ENCODE assay signal across 8 cellular contexts in the genomic region with DNA sequence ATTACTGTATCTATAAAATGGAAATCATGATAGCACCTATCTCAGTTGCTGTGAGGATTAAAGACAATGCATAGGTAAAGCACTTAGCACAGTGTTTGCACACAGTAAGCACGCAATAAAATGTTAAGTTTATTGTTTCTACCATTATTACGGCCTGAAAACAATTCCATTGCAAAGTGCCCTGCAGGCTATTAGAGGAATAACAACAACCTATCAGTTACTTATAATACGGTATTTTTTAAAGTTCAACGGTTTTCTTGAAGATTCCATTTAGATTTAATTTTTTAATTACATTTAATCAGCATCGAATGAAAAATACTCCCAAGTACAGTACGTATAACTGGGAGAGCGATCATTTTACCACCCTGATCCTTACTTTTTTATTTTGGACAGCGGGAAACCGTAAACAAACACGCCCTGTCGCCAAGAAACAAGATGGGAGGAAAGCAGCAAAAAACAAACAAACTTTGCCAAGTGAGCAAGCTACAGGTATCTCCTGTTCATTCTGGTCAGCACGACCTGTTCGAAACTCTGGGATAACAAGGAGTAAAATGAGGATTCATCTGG.
A peak's percentile ranks its signal among the peaks of the same experiment; 100 is the strongest.
DNase-seq lines count a peak whose midpoint lies in the region; ATAC-seq, FAIRE-seq and TF ChIP-seq lines count a peak whose summit lies in the region.

No MANE protein-coding gene starts in this region.

- H3K36me3 ChIP-seq in NT2/D1 (ENCODE audit: insufficient read depth, insufficient read length, low read length) (no peaks in the 10 kb centered on the region), neutrophil (no peaks in the 10 kb centered on the region)

- ATAC-seq in HG02571 (IDR thresholded peaks at IDR 0.05; ENCODE audit: unreplicated experiment): peak; percentile 1

- H3K4me3 ChIP-seq in NT2/D1 (ENCODE audit: insufficient read length, low read depth) (peak overlapping the region; percentile 76), neutrophil (ENCODE audit: low read depth in 1 of 2, low read length in 1 of 2) (peak overlapping the region; percentile 73 to 83)

- peak; percentile 40 for TF ChIP-seq CTCF in neutrophil (IDR thresholded peaks at IDR 0.05)

- H3K9me3 Mint-ChIP-seq in activated naive CD4-positive, alpha-beta T cell treated with anti-CD3 and anti-CD28 coated beads, Interleukin-2, amount 50 U/mL, for 24 hours: no peaks in the 10 kb centered on the region

- H3K27me3 Mint-ChIP-seq in activated naive CD4-positive, alpha-beta T cell treated with anti-CD3 and anti-CD28 coated beads, Interleukin-2, amount 50 U/mL, for 24 hours: peaks cover 1% of the 10 kb centered on the region

- H3K4me1 ChIP-seq in NT2/D1 (ENCODE audit: insufficient read depth, insufficient read length) (no peaks in the 10 kb centered on the region), neutrophil (ENCODE audit: control insufficient read depth in 1 of 2, insufficient read depth in 1 of 2, low read depth in 1 of 2, low read length in 1 of 2) (peaks cover 76 to 80% of the 10 kb centered on the region in 2 experiments)

- peak overlapping the region; percentile 97 for H3K27ac Mint-ChIP-seq in activated naive CD4-positive, alpha-beta T cell treated with anti-CD3 and anti-CD28 coated beads, Interleukin-2, amount 50 U/mL, for 24 hours

- H3K9me3 ChIP-seq in NT2/D1 (ENCODE audit: insufficient read depth, low read length) (no peaks in the 10 kb centered on the region), neutrophil (no peaks in the 10 kb centered on the region)

- peak; percentile 4 for FAIRE-seq in endometrium (lab: Jason Lieb, UNC)

- H3K27me3 ChIP-seq in NT2/D1 (ENCODE audit: insufficient read depth, insufficient read length): no peaks in the 10 kb centered on the region
- no peaks in the 10 kb centered on the region for H3K27me3 ChIP-seq in neutrophil

- H3K9ac ChIP-seq in NT2/D1 (ENCODE audit: insufficient read length, low read depth): peak overlapping the region; percentile 92

- H3K36me3 Mint-ChIP-seq in activated naive CD4-positive, alpha-beta T cell treated with anti-CD3 and anti-CD28 coated beads, Interleukin-2, amount 50 U/mL, for 24 hours: peaks cover 5% of the 10 kb centered on the region

- H3K4me3 Mint-ChIP-seq in activated naive CD4-positive, alpha-beta T cell treated with anti-CD3 and anti-CD28 coated beads, Interleukin-2, amount 50 U/mL, for 24 hours: peak overlapping the region; percentile 92

- peaks cover 26% of the 10 kb centered on the region for H3K4me1 Mint-ChIP-seq in activated naive CD4-positive, alpha-beta T cell treated with anti-CD3 and anti-CD28 coated beads, Interleukin-2, amount 50 U/mL, for 24 hours

- peak overlapping the region; percentile 94 for H3K27ac ChIP-seq in neutrophil

- DNase-seq in activated naive CD4-positive, alpha-beta T cell (lab: John Stamatoyannopoulos, UW): no peak
- DNase-seq in NT2/D1 (ENCODE audit: low read depth, low spot score): no peak
- DNase-seq in hippocampal formation (lab: John Stamatoyannopoulos, UW): no peak
- no peak for DNase-seq in NK-92 (lab: John Stamatoyannopoulos, UW; ENCODE audit: unreplicated experiment)
